ENCODE assay signal across 9 cellular contexts in the genomic region with DNA sequence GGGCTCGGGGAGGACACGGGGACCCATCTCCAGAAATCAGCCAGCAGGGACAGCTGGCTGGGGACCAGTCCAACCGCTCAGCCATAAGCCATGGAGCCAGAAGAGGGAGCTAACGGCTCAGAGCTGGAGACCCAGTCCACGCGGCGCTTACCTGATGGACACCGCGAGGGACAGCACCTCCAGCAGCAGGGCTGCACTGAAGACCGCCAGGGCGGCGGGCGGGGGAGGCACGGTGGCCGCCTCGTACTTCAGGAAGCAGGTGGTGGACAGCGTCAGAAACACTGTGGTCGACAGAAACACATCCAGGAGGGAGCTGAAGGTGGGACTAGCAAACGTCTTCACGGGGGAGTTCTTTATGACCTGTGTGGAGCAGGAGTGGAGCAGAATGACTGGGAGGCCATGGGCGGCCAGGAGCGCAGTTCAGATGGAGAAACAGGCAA.
DNase-seq lines count a peak whose midpoint lies in the region; ATAC-seq and TF ChIP-seq lines count a peak whose summit lies in the region.
"Had no signal": no experiment of that assay in that cellular context is flagged by ENCODE, and none has a peak within 500 bp of the region (broad histone marks: within the 10 kb centered on the region; RNA-seq: fewer than 3 reads in every experiment).

No MANE protein-coding gene starts in this region.

- ATAC-seq in SK-N-SH treated with all-trans-retinoic acid at 6 μM for 48 hours (peak; percentile 86), HG03571 (IDR thresholded peaks at IDR 0.05; ENCODE audit: unreplicated experiment) (no peak)

- H3K27me3 Mint-ChIP-seq in CD8-positive, alpha-beta memory T cell, result peaks cover 0 to 2% of the 10 kb centered on the region in 2 donors
- H3K27me3 Mint-ChIP-seq in MCF 10A (ENCODE audit: insufficient read depth, unreplicated experiment), result no peaks in the 10 kb centered on the region

- no peaks in the 10 kb centered on the region for H3K27me3 ChIP-seq in CD8-positive, alpha-beta memory T cell (ENCODE audit: insufficient read depth, low read length, poor library complexity, severe bottlenecking)

- peak; percentile 77 for TF ChIP-seq CTCF in MCF 10A (IDR thresholded peaks at IDR 0.05; ENCODE audit: unreplicated experiment)

- no peaks in the 10 kb centered on the region for H3K9me3 Mint-ChIP-seq in CD8-positive, alpha-beta memory T cell
- no peaks in the 10 kb centered on the region for H3K9me3 Mint-ChIP-seq in MCF 10A (ENCODE audit: unreplicated experiment)

- peak overlapping the region in 5 of 8 donors; percentile 11 to 43 (median 17) for H3K27ac Mint-ChIP-seq in CD8-positive, alpha-beta memory T cell
- no peak overlapping the region for H3K27ac Mint-ChIP-seq in MCF 10A (ENCODE audit: low read depth, unreplicated experiment)

- BruUV-seq in MCF 10A (replicated peaks; lab: Mats Ljungman, UMichigan), result no TSS peak

- no peak overlapping the region for H3K4me3 ChIP-seq in CD8-positive, alpha-beta memory T cell (ENCODE audit: low read length)

- H3K4me1 Mint-ChIP-seq in CD8-positive, alpha-beta memory T cell, result peaks cover 0 to 9% (median 3%) of the 10 kb centered on the region in 3 donors
- peaks cover 16% of the 10 kb centered on the region for H3K4me1 Mint-ChIP-seq in MCF 10A (ENCODE audit: insufficient read depth, unreplicated experiment)

- H3K4me3 Mint-ChIP-seq in CD8-positive, alpha-beta memory T cell, result peak overlapping the region in 1 of 7 donors; percentile 21
- no peak overlapping the region for H3K4me3 Mint-ChIP-seq in MCF 10A (ENCODE audit: unreplicated experiment)

- H3K9me3 ChIP-seq in CD8-positive, alpha-beta memory T cell (ENCODE audit: low read length), result no peaks in the 10 kb centered on the region
- H3K9me3 ChIP-seq: neutrophil had no signal

- CTCF ChIA-PET in CD8-positive, alpha-beta memory T cell (lab: Charles Lee), result interaction anchor here (0.6 to 2.8 kb wide), 9 partner anchors 27 to 357 kb away, joined by 3 to 20 read pairs (median 4); no protein-coding TSS in a partner anchor
- CTCF ChIA-PET in MCF 10A (lab: Yijun Ruan, JAX), result interaction anchor here (0.5 to 4.3 kb wide), 38 partner anchors 8 to 1068 kb away, joined by 3 to 37 read pairs (median 4); a partner anchor contains a TSS

- POLR2A ChIA-PET in CD8-positive, alpha-beta memory T cell (lab: Charles Lee), result interaction anchor here (0.6 kb wide), 1 partner anchor 58 kb away, joined by 6 read pairs; no protein-coding TSS in a partner anchor
- POLR2A ChIA-PET in MCF 10A (lab: Yijun Ruan, JAX), result interaction anchor here (0.5 to 1.6 kb wide), 9 partner anchors 32 to 388 kb away, joined by 3 to 7 read pairs (median 3); no protein-coding TSS in a partner anchor

- H3K4me1 ChIP-seq in CD8-positive, alpha-beta memory T cell (ENCODE audit: insufficient read depth, low read length), result no peaks in the 10 kb centered on the region

- H3K27ac ChIP-seq in CD8-positive, alpha-beta memory T cell (ENCODE audit: low read depth, low read length), result no peak overlapping the region
- H3K27ac ChIP-seq: neutrophil had no signal

- H3K36me3 ChIP-seq in CD8-positive, alpha-beta memory T cell (ENCODE audit: insufficient read depth, low read length), result no peaks in the 10 kb centered on the region
- H3K36me3 ChIP-seq: neutrophil had no signal

- intact Hi-C loops in MCF 10A (cut with micrococcal nuclease), result loop anchor here (1.0 to 5.0 kb wide), 5 partner anchors 129 to 348 kb away; no protein-coding TSS in a partner anchor

- DNase-seq in CD8-positive, alpha-beta memory T cell, result peak in 4 of 5 donors; percentile 14 to 59 (median 34)
- DNase-seq in Kasumi-1 (lab: John Stamatoyannopoulos, UW), result peak; percentile 8 to 26
- DNase-seq in MCF 10A (ENCODE audit: unreplicated experiment), result peak; percentile 77
- peak; percentile 95 for DNase-seq in iPS-NIHi7 (ENCODE audit: extremely low spot score)
- peak; percentile 39 for DNase-seq in stimulated activated CD4-positive, alpha-beta T cell treated with anti-CD3 and anti-CD28 coated beads, Interleukin-1b, Interleukin-23, amount 100 ng/mL, for 48 hours
- DNase-seq in LoVo (ENCODE audit: low spot score), result no peak

- H3K36me3 Mint-ChIP-seq in CD8-positive, alpha-beta memory T cell, result peaks cover 0 to 39% (median 5%) of the 10 kb centered on the region in 3 donors
- H3K36me3 Mint-ChIP-seq in MCF 10A (ENCODE audit: insufficient read depth, unreplicated experiment), result peaks cover 21% of the 10 kb centered on the region

TF ChIP-seq in SK-N-SH treated with all-trans-retinoic acid at 6 μM for 48 hours, 23 proteins besides CTCF, POLR2A, EP300 and RAD21:
- TF ChIP-seq TOX (CRISPR knock-in tag; IDR thresholded peaks at IDR 0.05; ENCODE audit: borderline replicate concordance) (no peak), SNAI2 (CRISPR knock-in tag; IDR thresholded peaks at IDR 0.05) (no peak), TCF4 (CRISPR knock-in tag; IDR thresholded peaks at IDR 0.05; ENCODE audit: borderline replicate concordance) (no peak), GLIS3 (CRISPR knock-in tag; IDR thresholded peaks at IDR 0.05) (no peak), ZC3H10 (CRISPR knock-in tag; IDR thresholded peaks at IDR 0.05) (no peak), ZNF8 (CRISPR knock-in tag; IDR thresholded peaks at IDR 0.05) (no peak), ESRRG (CRISPR knock-in tag; IDR thresholded peaks at IDR 0.05) (no peak), ISL1 (CRISPR knock-in tag; IDR thresholded peaks at IDR 0.05) (no peak), BACH2 (CRISPR knock-in tag; IDR thresholded peaks at IDR 0.05; ENCODE audit: borderline replicate concordance) (no peak), OSR1 (CRISPR knock-in tag; IDR thresholded peaks at IDR 0.05) (no peak), ZFP3 (CRISPR knock-in tag; IDR thresholded peaks at IDR 0.05) (no peak)
- TF ChIP-seq, protein P1, sequence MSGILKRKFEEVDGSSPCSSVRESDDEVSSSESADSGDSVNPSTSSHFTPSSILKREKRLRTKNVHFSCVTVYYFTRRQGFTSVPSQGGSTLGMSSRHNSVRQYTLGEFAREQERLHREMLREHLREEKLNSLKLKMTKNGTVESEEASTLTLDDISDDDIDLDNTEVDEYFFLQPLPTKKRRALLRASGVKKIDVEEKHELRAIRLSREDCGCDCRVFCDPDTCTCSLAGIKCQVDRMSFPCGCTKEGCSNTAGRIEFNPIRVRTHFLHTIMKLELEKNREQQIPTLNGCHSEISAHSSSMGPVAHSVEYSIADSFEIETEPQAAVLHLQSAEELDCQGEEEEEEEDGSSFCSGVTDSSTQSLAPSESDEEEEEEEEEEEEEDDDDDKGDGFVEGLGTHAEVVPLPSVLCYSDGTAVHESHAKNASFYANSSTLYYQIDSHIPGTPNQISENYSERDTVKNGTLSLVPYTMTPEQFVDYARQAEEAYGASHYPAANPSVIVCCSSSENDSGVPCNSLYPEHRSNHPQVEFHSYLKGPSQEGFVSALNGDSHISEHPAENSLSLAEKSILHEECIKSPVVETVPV (CRISPR knock-in tag; IDR thresholded peaks at IDR 0.05), result no peak
- TF ChIP-seq, protein P2, sequence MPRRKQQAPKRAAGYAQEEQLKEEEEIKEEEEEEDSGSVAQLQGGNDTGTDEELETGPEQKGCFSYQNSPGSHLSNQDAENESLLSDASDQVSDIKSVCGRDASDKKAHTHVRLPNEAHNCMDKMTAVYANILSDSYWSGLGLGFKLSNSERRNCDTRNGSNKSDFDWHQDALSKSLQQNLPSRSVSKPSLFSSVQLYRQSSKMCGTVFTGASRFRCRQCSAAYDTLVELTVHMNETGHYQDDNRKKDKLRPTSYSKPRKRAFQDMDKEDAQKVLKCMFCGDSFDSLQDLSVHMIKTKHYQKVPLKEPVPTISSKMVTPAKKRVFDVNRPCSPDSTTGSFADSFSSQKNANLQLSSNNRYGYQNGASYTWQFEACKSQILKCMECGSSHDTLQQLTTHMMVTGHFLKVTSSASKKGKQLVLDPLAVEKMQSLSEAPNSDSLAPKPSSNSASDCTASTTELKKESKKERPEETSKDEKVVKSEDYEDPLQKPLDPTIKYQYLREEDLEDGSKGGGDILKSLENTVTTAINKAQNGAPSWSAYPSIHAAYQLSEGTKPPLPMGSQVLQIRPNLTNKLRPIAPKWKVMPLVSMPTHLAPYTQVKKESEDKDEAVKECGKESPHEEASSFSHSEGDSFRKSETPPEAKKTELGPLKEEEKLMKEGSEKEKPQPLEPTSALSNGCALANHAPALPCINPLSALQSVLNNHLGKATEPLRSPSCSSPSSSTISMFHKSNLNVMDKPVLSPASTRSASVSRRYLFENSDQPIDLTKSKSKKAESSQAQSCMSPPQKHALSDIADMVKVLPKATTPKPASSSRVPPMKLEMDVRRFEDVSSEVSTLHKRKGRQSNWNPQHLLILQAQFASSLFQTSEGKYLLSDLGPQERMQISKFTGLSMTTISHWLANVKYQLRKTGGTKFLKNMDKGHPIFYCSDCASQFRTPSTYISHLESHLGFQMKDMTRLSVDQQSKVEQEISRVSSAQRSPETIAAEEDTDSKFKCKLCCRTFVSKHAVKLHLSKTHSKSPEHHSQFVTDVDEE (CRISPR knock-in tag; IDR thresholded peaks at IDR 0.05), result no peak
- TF ChIP-seq, protein P3, sequence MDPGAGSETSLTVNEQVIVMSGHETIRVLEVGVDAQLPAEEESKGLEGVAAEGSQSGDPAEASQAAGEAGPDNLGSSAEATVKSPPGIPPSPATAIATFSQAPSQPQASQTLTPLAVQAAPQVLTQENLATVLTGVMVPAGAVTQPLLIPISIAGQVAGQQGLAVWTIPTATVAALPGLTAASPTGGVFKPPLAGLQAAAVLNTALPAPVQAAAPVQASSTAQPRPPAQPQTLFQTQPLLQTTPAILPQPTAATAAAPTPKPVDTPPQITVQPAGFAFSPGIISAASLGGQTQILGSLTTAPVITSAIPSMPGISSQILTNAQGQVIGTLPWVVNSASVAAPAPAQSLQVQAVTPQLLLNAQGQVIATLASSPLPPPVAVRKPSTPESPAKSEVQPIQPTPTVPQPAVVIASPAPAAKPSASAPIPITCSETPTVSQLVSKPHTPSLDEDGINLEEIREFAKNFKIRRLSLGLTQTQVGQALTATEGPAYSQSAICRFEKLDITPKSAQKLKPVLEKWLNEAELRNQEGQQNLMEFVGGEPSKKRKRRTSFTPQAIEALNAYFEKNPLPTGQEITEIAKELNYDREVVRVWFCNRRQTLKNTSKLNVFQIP (CRISPR knock-in tag; IDR thresholded peaks at IDR 0.05; ENCODE audit: borderline replicate concordance, low read depth), result no peak
